1 cellular context compared by ENCODE assay signal in the genomic region with DNA sequence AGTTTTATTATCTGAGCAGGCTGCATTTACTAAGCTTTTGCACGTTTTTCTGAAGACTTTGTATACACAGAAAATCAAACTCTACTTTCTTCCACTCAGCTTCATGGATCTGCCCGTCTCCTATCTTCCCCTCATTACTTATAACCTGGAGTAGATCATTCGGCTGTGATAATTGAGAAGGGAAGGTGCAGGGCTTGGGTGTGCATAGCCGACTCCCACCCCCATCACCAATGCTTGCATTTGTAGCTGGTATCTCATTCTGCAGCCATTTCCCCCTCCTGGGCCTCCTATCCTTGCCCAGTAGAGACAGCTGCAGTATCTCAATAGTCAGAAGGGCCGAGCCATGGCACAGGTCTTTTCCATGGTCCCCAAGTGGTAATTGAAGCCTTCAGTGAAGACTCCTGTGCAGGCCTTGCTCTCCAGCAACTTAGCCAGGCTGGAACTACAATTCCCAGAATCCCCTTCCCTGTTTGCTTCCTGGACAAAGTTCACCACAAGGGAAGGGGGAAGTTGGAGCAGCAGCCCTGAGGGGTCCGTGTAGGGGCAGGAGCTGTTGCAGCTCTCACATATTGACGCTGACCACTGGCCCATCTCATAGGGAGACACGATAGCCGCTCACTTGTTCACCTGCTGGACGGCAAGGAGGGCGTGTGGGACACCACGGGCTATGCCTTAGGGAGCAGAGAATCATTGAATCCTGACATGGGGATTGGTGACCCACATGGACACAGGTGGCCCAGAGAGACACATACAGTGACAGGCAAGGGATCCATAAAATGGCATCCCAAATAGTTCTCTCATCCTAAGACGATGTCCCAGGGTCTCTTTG.
TF ChIP-seq lines count a peak whose summit lies in the region.

No MANE protein-coding gene starts in this region.

TF ChIP-seq in K562, 482 proteins besides CTCF, POLR2A, EP300 and RAD21 (continued from another document):
- TF ChIP-seq, protein P1, sequence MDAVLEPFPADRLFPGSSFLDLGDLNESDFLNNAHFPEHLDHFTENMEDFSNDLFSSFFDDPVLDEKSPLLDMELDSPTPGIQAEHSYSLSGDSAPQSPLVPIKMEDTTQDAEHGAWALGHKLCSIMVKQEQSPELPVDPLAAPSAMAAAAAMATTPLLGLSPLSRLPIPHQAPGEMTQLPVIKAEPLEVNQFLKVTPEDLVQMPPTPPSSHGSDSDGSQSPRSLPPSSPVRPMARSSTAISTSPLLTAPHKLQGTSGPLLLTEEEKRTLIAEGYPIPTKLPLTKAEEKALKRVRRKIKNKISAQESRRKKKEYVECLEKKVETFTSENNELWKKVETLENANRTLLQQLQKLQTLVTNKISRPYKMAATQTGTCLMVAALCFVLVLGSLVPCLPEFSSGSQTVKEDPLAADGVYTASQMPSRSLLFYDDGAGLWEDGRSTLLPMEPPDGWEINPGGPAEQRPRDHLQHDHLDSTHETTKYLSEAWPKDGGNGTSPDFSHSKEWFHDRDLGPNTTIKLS (IDR thresholded peaks at IDR 0.05; ENCODE audit: borderline replicate concordance, low read depth): peak; percentile 78; the same call in 1 of the 2 replicates
- TF ChIP-seq, protein P2, sequence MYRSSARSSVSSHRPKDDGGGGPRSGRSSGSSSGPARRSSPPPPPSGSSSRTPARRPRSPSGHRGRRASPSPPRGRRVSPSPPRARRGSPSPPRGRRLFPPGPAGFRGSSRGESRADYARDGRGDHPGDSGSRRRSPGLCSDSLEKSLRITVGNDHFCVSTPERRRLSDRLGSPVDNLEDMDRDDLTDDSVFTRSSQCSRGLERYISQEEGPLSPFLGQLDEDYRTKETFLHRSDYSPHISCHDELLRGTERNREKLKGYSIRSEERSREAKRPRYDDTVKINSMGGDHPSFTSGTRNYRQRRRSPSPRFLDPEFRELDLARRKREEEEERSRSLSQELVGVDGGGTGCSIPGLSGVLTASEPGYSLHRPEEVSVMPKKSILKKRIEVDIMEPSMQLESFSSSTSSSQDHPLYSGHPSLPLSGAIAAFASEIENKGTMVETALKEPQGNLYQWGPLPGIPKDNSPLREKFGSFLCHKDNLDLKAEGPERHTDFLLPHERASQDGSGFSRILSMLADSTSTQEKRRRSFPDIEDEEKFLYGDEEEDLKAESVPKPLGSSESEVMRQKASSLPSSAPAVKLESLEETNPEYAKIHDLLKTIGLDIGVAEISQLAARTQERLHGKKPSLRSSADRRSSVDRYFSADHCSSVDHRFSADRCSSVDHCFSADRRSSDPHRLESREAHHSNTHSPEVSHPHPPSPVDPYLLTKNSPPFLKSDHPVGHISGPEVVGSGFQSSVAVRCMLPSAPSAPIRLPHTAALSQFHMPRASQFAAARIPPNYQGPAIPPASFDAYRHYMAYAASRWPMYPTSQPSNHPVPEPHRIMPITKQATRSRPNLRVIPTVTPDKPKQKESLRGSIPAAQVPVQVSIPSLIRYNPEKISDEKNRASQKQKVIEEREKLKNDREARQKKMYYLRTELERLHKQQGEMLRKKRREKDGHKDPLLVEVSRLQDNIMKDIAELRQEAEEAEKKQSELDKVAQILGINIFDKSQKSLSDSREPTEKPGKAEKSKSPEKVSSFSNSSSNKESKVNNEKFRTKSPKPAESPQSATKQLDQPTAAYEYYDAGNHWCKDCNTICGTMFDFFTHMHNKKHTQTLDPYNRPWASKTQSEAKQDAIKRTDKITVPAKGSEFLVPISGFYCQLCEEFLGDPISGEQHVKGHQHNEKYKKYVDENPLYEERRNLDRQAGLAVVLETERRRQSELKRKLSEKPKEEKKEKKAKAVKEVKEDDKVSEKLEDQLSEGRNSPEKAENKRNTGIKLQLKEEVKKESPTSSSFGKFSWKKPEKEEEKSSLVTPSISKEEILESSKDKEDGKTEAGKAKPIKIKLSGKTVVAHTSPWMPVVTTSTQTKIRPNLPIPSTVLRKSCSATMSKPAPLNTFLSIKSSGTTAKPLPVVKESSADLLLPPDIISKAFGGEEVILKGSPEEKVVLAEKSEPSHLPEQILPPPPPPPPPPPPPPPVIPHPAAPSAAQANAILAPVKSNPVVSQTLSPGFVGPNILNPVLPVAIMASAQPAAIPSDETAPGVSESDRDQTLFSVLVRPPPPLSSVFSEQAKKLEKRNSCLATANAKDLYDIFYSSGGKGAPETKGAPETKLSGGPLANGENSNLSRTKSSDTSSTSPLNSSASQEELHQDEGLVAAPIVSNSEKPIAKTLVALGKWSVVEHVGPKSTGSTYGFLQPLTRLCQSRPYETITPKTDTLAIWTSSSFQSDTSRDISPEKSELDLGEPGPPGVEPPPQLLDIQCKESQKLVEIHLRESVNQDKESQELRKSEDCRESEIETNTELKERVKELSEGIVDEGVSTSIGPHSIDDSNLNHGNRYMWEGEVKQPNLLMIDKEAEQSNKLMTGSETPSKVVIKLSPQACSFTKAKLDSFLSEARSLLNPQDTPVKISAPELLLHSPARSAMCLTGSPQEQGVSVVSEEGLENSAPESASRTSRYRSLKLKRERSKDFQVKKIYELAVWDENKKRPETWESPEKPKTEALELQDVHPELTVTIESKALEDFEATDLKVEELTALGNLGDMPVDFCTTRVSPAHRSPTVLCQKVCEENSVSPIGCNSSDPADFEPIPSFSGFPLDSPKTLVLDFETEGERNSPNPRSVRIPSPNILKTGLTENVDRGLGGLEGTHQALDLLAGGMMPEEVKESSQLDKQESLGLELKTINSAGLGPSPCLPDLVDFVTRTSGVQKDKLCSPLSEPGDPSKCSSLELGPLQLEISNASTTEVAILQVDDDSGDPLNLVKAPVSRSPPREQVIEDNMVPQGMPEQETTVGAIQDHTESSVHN (IDR thresholded peaks at IDR 0.05; ENCODE audit: borderline replicate concordance in 1 of 2, low read depth in 1 of 2): no peak
- TF ChIP-seq HDAC1 (IDR thresholded peaks at IDR 0.05) (no peak), ZNF77 (CRISPR knock-in tag; IDR thresholded peaks at IDR 0.05) (no peak), ETS2 (tag; IDR thresholded peaks at IDR 0.05; ENCODE audit: borderline replicate concordance, poor library complexity, severe bottlenecking) (no peak), GTF2A2 (tag; IDR thresholded peaks at IDR 0.05) (no peak), SREBF2 (CRISPR knock-in tag; IDR thresholded peaks at IDR 0.05) (no peak), NONO (IDR thresholded peaks at IDR 0.05; ENCODE audit: low read depth in 2 of 2, low read length in 1 of 2) (no peak), ATF1 (CRISPR knock-in tag; IDR thresholded peaks at IDR 0.05) (no peak), ATF1 (tag; IDR thresholded peaks at IDR 0.05) (no peak)
- TF ChIP-seq, protein P3, sequence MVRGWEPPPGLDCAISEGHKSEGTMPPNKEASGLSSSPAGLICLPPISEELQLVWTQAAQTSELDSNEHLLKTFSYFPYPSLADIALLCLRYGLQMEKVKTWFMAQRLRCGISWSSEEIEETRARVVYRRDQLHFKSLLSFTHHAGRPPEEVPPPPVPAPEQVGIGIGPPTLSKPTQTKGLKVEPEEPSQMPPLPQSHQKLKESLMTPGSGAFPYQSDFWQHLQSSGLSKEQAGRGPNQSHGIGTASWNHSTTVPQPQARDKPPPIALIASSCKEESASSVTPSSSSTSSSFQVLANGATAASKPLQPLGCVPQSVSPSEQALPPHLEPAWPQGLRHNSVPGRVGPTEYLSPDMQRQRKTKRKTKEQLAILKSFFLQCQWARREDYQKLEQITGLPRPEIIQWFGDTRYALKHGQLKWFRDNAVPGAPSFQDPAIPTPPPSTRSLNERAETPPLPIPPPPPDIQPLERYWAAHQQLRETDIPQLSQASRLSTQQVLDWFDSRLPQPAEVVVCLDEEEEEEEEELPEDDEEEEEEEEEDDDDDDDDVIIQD (CRISPR knock-in tag; IDR thresholded peaks at IDR 0.05): no peak
- TF ChIP-seq, protein P4, sequence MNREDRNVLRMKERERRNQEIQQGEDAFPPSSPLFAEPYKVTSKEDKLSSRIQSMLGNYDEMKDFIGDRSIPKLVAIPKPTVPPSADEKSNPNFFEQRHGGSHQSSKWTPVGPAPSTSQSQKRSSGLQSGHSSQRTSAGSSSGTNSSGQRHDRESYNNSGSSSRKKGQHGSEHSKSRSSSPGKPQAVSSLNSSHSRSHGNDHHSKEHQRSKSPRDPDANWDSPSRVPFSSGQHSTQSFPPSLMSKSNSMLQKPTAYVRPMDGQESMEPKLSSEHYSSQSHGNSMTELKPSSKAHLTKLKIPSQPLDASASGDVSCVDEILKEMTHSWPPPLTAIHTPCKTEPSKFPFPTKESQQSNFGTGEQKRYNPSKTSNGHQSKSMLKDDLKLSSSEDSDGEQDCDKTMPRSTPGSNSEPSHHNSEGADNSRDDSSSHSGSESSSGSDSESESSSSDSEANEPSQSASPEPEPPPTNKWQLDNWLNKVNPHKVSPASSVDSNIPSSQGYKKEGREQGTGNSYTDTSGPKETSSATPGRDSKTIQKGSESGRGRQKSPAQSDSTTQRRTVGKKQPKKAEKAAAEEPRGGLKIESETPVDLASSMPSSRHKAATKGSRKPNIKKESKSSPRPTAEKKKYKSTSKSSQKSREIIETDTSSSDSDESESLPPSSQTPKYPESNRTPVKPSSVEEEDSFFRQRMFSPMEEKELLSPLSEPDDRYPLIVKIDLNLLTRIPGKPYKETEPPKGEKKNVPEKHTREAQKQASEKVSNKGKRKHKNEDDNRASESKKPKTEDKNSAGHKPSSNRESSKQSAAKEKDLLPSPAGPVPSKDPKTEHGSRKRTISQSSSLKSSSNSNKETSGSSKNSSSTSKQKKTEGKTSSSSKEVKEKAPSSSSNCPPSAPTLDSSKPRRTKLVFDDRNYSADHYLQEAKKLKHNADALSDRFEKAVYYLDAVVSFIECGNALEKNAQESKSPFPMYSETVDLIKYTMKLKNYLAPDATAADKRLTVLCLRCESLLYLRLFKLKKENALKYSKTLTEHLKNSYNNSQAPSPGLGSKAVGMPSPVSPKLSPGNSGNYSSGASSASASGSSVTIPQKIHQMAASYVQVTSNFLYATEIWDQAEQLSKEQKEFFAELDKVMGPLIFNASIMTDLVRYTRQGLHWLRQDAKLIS (CRISPR knock-in tag; IDR thresholded peaks at IDR 0.05): no peak
TF ChIP-seq in K562: peak in this region for 86.
